In the genomic region with DNA sequence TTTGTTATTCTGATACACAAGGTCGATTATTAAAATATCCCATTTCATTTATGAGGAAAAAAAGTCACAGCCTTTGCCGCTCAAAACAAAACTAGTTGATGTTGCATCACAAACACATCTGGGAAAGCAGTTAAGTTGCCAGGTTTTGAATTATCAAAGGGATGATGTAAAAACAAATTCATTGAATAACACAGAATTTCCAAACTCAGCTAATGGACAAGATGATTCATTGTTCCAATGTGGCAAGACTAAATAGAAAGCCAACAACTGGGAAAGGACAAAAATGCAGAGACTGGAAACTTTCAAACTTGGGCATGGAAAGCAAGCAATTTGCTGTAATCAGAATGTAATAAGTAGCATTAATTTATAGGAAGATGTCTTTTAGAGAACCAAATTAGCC, we compare ENCODE assay signal across 1 cellular context.
TF ChIP-seq lines count a peak whose summit lies in the region.

No MANE protein-coding gene starts in this region.

TF ChIP-seq in WTC11, 78 proteins besides CTCF, POLR2A, EP300 and RAD21 (continued from another document):
- TF ChIP-seq, protein P1, sequence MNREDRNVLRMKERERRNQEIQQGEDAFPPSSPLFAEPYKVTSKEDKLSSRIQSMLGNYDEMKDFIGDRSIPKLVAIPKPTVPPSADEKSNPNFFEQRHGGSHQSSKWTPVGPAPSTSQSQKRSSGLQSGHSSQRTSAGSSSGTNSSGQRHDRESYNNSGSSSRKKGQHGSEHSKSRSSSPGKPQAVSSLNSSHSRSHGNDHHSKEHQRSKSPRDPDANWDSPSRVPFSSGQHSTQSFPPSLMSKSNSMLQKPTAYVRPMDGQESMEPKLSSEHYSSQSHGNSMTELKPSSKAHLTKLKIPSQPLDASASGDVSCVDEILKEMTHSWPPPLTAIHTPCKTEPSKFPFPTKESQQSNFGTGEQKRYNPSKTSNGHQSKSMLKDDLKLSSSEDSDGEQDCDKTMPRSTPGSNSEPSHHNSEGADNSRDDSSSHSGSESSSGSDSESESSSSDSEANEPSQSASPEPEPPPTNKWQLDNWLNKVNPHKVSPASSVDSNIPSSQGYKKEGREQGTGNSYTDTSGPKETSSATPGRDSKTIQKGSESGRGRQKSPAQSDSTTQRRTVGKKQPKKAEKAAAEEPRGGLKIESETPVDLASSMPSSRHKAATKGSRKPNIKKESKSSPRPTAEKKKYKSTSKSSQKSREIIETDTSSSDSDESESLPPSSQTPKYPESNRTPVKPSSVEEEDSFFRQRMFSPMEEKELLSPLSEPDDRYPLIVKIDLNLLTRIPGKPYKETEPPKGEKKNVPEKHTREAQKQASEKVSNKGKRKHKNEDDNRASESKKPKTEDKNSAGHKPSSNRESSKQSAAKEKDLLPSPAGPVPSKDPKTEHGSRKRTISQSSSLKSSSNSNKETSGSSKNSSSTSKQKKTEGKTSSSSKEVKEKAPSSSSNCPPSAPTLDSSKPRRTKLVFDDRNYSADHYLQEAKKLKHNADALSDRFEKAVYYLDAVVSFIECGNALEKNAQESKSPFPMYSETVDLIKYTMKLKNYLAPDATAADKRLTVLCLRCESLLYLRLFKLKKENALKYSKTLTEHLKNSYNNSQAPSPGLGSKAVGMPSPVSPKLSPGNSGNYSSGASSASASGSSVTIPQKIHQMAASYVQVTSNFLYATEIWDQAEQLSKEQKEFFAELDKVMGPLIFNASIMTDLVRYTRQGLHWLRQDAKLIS (CRISPR knock-in tag; IDR thresholded peaks at IDR 0.05; ENCODE audit: borderline replicate concordance), result no peak
- TF ChIP-seq, protein P2, sequence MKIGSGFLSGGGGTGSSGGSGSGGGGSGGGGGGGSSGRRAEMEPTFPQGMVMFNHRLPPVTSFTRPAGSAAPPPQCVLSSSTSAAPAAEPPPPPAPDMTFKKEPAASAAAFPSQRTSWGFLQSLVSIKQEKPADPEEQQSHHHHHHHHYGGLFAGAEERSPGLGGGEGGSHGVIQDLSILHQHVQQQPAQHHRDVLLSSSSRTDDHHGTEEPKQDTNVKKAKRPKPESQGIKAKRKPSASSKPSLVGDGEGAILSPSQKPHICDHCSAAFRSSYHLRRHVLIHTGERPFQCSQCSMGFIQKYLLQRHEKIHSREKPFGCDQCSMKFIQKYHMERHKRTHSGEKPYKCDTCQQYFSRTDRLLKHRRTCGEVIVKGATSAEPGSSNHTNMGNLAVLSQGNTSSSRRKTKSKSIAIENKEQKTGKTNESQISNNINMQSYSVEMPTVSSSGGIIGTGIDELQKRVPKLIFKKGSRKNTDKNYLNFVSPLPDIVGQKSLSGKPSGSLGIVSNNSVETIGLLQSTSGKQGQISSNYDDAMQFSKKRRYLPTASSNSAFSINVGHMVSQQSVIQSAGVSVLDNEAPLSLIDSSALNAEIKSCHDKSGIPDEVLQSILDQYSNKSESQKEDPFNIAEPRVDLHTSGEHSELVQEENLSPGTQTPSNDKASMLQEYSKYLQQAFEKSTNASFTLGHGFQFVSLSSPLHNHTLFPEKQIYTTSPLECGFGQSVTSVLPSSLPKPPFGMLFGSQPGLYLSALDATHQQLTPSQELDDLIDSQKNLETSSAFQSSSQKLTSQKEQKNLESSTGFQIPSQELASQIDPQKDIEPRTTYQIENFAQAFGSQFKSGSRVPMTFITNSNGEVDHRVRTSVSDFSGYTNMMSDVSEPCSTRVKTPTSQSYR (CRISPR knock-in tag; IDR thresholded peaks at IDR 0.05), result no peak
- TF ChIP-seq, protein P3, sequence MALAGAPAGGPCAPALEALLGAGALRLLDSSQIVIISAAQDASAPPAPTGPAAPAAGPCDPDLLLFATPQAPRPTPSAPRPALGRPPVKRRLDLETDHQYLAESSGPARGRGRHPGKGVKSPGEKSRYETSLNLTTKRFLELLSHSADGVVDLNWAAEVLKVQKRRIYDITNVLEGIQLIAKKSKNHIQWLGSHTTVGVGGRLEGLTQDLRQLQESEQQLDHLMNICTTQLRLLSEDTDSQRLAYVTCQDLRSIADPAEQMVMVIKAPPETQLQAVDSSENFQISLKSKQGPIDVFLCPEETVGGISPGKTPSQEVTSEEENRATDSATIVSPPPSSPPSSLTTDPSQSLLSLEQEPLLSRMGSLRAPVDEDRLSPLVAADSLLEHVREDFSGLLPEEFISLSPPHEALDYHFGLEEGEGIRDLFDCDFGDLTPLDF (CRISPR knock-in tag; IDR thresholded peaks at IDR 0.05), result no peak
- TF ChIP-seq RELA (CRISPR knock-in tag; IDR thresholded peaks at IDR 0.05; ENCODE audit: borderline replicate concordance), result no peak
- TF ChIP-seq ZNF317 (CRISPR knock-in tag; IDR thresholded peaks at IDR 0.05; ENCODE audit: borderline replicate concordance, low read depth), result no peak
- no peak for TF ChIP-seq ZNF138 (CRISPR knock-in tag; conservative IDR thresholded peaks at IDR 0.05)
